ENCODE assay signal across 8 cellular contexts in genomic region chr17:68346448-68346847, GRCh38. TPM values are rescaled to one million over a fixed set of nuclear protein-coding genes. Genes with fewer than 3 reads are reported as not detected.
DNase-seq lines count a peak whose midpoint lies in the region; ATAC-seq and TF ChIP-seq lines count a peak whose summit lies in the region.

No MANE protein-coding gene starts in this region.

- H3K27me3 ChIP-seq in right cardiac atrium (ENCODE audit: control insufficient read depth, insufficient read depth) = no peaks in the 10 kb centered on the region
- H3K27me3 ChIP-seq in hepatocyte = no peaks in the 10 kb centered on the region

- H3K4me1 ChIP-seq in right cardiac atrium (ENCODE audit: control insufficient read depth, insufficient read depth, low read length) = no peaks in the 10 kb centered on the region
- no peaks in the 10 kb centered on the region for H3K4me1 ChIP-seq in hepatocyte (ENCODE audit: insufficient read depth)

- no peaks in the 10 kb centered on the region for H3K36me3 ChIP-seq in hepatocyte (replicated peaks; ENCODE audit: insufficient read depth, low read depth)

- H3K27me3 Mint-ChIP-seq in activated CD8-positive, alpha-beta T cell treated with anti-CD3 and anti-CD28 coated beads for 36 hours = no peaks in the 10 kb centered on the region

- peak; percentile 67 for ATAC-seq in GM19328 (IDR thresholded peaks at IDR 0.05; ENCODE audit: unreplicated experiment)
- peak; percentile 54 for ATAC-seq in HG03469 (IDR thresholded peaks at IDR 0.05; ENCODE audit: unreplicated experiment)
- peak; percentile 86 for ATAC-seq in activated CD8-positive, alpha-beta T cell treated with anti-CD3 and anti-CD28 coated beads for 36 hours
- ATAC-seq in right cardiac atrium = peak; percentile 27 to 45

- no peaks in the 10 kb centered on the region for H3K9me2 ChIP-seq in hepatocyte (replicated peaks; ENCODE audit: insufficient read depth)

- no peak overlapping the region for H3K27ac ChIP-seq in right cardiac atrium (ENCODE audit: low read length)
- no peak overlapping the region for H3K27ac ChIP-seq in hepatocyte

- intact Hi-C loops in activated CD8-positive, alpha-beta T cell treated with anti-CD3 and anti-CD28 coated beads for 36 hours (cut with micrococcal nuclease) = no loop called here
- intact Hi-C loops in right cardiac atrium (cut with DNase I) = no loop called here

- POLR2A ChIA-PET in activated CD8-positive, alpha-beta T cell treated with anti-CD3 and anti-CD28 coated beads for 36 hours (lab: Charles Lee) = interaction anchor here (0.8 to 4.4 kb wide), 6 partner anchors 9 to 55 kb away, joined by 3 to 23 read pairs (median 6); partner anchors contain the start of genes ARSG and SLC16A6

- no peaks in the 10 kb centered on the region for H3K79me2 ChIP-seq in hepatocyte

- WGBS in right cardiac atrium = 74% methylated on average over 13 of the region's 13 CpGs
- WGBS in hepatocyte (ENCODE audit: low lambda C conversion rate, missing lambda C conversion rate) = 92% methylated on average over 13 of the region's 13 CpGs

- DNase-seq in activated CD8-positive, alpha-beta T cell treated with anti-CD3 and anti-CD28 coated beads for 36 hours = peak; percentile 90
- DNase-seq in right cardiac atrium (peak in 1 of 3 donors; percentile 69), NCI-H446 treated with DMSO at 0.1 percent for 48 hours (lab: John Stamatoyannopoulos, UW) (no peak), hippocampal formation (lab: John Stamatoyannopoulos, UW) (no peak), hepatocyte (ENCODE audit: low spot score) (no peak)
- peak; percentile 30 to 40 for DNase-seq in stimulated activated CD8-positive, alpha-beta memory T cell treated with anti-CD3 and anti-CD28 coated beads, Interleukin-4, amount 100 ng/mL, for 4 hours (ENCODE audit: low read depth in 2 of 2, low spot score in 1 of 2)

- no peaks in the 10 kb centered on the region for H4K20me1 ChIP-seq in hepatocyte (ENCODE audit: insufficient read depth, poor library complexity, severe bottlenecking)

- H3K4me3 ChIP-seq in right cardiac atrium (ENCODE audit: low read length) (no peak overlapping the region), hepatocyte (no peak overlapping the region)

- no peak overlapping the region for H2AFZ ChIP-seq in hepatocyte

- peaks cover 65% of the 10 kb centered on the region for H3K4me1 Mint-ChIP-seq in activated CD8-positive, alpha-beta T cell treated with anti-CD3 and anti-CD28 coated beads for 36 hours (ENCODE audit: low read depth)

- H3K36me3 Mint-ChIP-seq in activated CD8-positive, alpha-beta T cell treated with anti-CD3 and anti-CD28 coated beads for 36 hours (ENCODE audit: low read depth) = peaks cover 11% of the 10 kb centered on the region

- H3K4me3 Mint-ChIP-seq in activated CD8-positive, alpha-beta T cell treated with anti-CD3 and anti-CD28 coated beads for 36 hours = peak overlapping the region; percentile 71

- H3K9me3 ChIP-seq in right cardiac atrium (ENCODE audit: control insufficient read depth, low read length) = no peaks in the 10 kb centered on the region
- no peaks in the 10 kb centered on the region for H3K9me3 ChIP-seq in hepatocyte (ENCODE audit: low read depth)

- no peak for TF ChIP-seq CTCF in activated CD8-positive, alpha-beta T cell treated with anti-CD3 and anti-CD28 coated beads for 36 hours (IDR thresholded peaks at IDR 0.05)
- no peak for TF ChIP-seq CTCF in hepatocyte (IDR thresholded peaks at IDR 0.05; ENCODE audit: poor library complexity)

- CTCF ChIA-PET in activated CD8-positive, alpha-beta T cell treated with anti-CD3 and anti-CD28 coated beads for 36 hours (lab: Charles Lee) = interaction anchor here (1.0 to 2.3 kb wide), 4 partner anchors 23 to 116 kb away, joined by 3 to 11 read pairs (median 4); no protein-coding TSS in a partner anchor

- H3K27ac Mint-ChIP-seq in activated CD8-positive, alpha-beta T cell treated with anti-CD3 and anti-CD28 coated beads for 36 hours = peak overlapping the region; percentile 97

- no peak overlapping the region for H3K4me2 ChIP-seq in hepatocyte

- no peaks in the 10 kb centered on the region for H3K9me3 Mint-ChIP-seq in activated CD8-positive, alpha-beta T cell treated with anti-CD3 and anti-CD28 coated beads for 36 hours

RNA-seq across cellular contexts. Expression of gene ARSG, which starts 55.2 kb away (rescaled TPM):
- total RNA-seq in activated CD8-positive, alpha-beta T cell treated with anti-CD3 and anti-CD28 coated beads for 36 hours = 1 to 10 TPM; 7.2 to 8.4 TPM
- total RNA-seq in right cardiac atrium (1 to 10 TPM; 4.7 to 9.3 (median 6.8) TPM), hepatocyte (1.3 and 3.5 TPM in 2 replicates)
- polyA plus RNA-seq in right cardiac atrium (2.8 TPM), hepatocyte (1.2 and 1.4 TPM in 2 replicates)

RNA-seq across cellular contexts. Expression of gene SLC16A6, which starts 55.5 kb away (rescaled TPM):
- 1 to 10 TPM; 2.3 to 2.8 TPM for total RNA-seq in activated CD8-positive, alpha-beta T cell treated with anti-CD3 and anti-CD28 coated beads for 36 hours
- total RNA-seq in right cardiac atrium (under 1 TPM; 0.21 to 0.86 (median 0.41) TPM), hepatocyte (0.44 TPM in 1 of 2 replicates, not detected in the other)
- polyA plus RNA-seq in right cardiac atrium (0.23 TPM), hepatocyte (0.06 and 0.17 TPM in 2 replicates)

Comparison
In these comparisons a context has a peak if more than half of its experiments do, and no peak if none do; other contexts are left out.
1. ATAC-seq: peak in every context shown above with its lines; median percentile 86 in activated CD8-positive, alpha-beta T cell treated with anti-CD3 and anti-CD28 coated beads for 36 hours; 67 in GM19328; 54 in HG03469; 36 in right cardiac atrium.
2. DNase-seq: peak in activated CD8-positive, alpha-beta T cell treated with anti-CD3 and anti-CD28 coated beads for 36 hours (single experiment) and stimulated activated CD8-positive, alpha-beta memory T cell treated with anti-CD3 and anti-CD28 coated beads, Interleukin-4, amount 100 ng/mL, for 4 hours (2 of 2); none in NCI-H446 treated with DMSO at 0.1 percent for 48 hours (single experiment), hippocampal formation (0 of 2) and hepatocyte (single experiment).